Comparison of ENCODE assay signal across 17 cellular contexts in genomic region chr10:11042375-11042774, GRCh38. TPM values are rescaled to one million over a fixed set of nuclear protein-coding genes. Genes with fewer than 3 reads are reported as not detected.
A peak's percentile ranks its signal among the peaks of the same experiment; 100 is the strongest.
DNase-seq lines count a peak whose midpoint lies in the region; ATAC-seq and TF ChIP-seq lines count a peak whose summit lies in the region.
"Had no signal": no experiment of that assay in that cellular context is flagged by ENCODE, and none has a peak within 500 bp of the region (broad histone marks: within the 10 kb centered on the region; RNA-seq: fewer than 3 reads in every experiment).

No MANE protein-coding gene starts in this region.

- WGBS in mesenchymal stem cell: 86% methylated on average over 4 of the region's 4 CpGs
- no CpG with 5 or more reads among the region's 4 CpGs for WGBS in neuronal stem cell (ENCODE audit: extremely low coverage in 2 of 2, insufficient read length in 2 of 2, insufficient replicate concordance in 1 of 2), 2 donors

- peaks cover 6% of the 10 kb centered on the region for H3K4me1 ChIP-seq in mesenchymal stem cell (ENCODE audit: control insufficient read depth, insufficient read depth, low read depth, low read length)
- peaks cover 3 to 6% of the 10 kb centered on the region in 2 donors for H3K4me1 ChIP-seq in left lung
- H3K4me1 ChIP-seq in neuronal stem cell (ENCODE audit: control insufficient read depth in 2 of 2, insufficient read depth in 1 of 2, low read depth in 1 of 2, low read length in 2 of 2): no peaks in the 10 kb centered on the region

- H3K14ac ChIP-seq in mesenchymal stem cell (ENCODE audit: low read length in 2 of 2) (no peak overlapping the region), neuronal stem cell (ENCODE audit: low read length) (no peak overlapping the region)

- no peak overlapping the region for H3K27ac ChIP-seq in mesenchymal stem cell (ENCODE audit: low read length, poor library complexity, severe bottlenecking)
- H3K27ac ChIP-seq in left lung: no peak overlapping the region
- no peak overlapping the region for H3K27ac ChIP-seq in neuronal stem cell (replicated peaks; ENCODE audit: low read length)

- H3K4me3 ChIP-seq in fibroblast of mammary gland (ENCODE audit: control insufficient read depth, low read depth, low read length) (no peak overlapping the region), mesenchymal stem cell (ENCODE audit: insufficient read depth in 1 of 2, low read depth in 1 of 2, low read length in 2 of 2) (no peak overlapping the region), left lung (no peak overlapping the region), neuronal stem cell (ENCODE audit: low read length in 2 of 2) (no peak overlapping the region)
- H3K4me3 ChIP-seq: GM12878, GM23338 had no signal

- DNase-seq in LHCN-M2 (ENCODE audit: low read depth) (peak; percentile 64), amniotic epithelial cell (ENCODE audit: low read depth) (peak; percentile 61), fibroblast of mammary gland (ENCODE audit: low read depth) (peak; percentile 36), mesenchymal stem cell (peak; percentile 11), left lung (no peak), neuronal stem cell (ENCODE audit: low spot score) (no peak)
- DNase-seq: C1 segment of cervical spinal cord; Calu3; CD4-positive, alpha-beta T cell; DMS 273 treated with DMSO at 0.1 percent for 48 hours; DMS79; H7 had no signal

- intact Hi-C loops in left lung (cut with DNase I): no loop called here

- H3K27me3 ChIP-seq in mesenchymal stem cell (ENCODE audit: control insufficient read depth in 1 of 2, insufficient read depth in 1 of 2, low read length in 2 of 2): no peaks in the 10 kb centered on the region
- H3K27me3 ChIP-seq in left lung: no peaks in the 10 kb centered on the region
- H3K27me3 ChIP-seq in neuronal stem cell (ENCODE audit: control insufficient read depth in 3 of 3, insufficient read depth in 3 of 3, low read depth in 1 of 3, low read length in 3 of 3): no peaks in the 10 kb centered on the region

- H4K91ac ChIP-seq in mesenchymal stem cell (ENCODE audit: low read length) (no peak overlapping the region), neuronal stem cell (ENCODE audit: low read depth, low read length, poor library complexity) (no peak overlapping the region)

- no peak overlapping the region for H2BK12ac ChIP-seq in mesenchymal stem cell (ENCODE audit: low read length in 2 of 2)
- H2BK12ac ChIP-seq in neuronal stem cell (ENCODE audit: low read length): no peak overlapping the region

- no peak overlapping the region for H3K4ac ChIP-seq in mesenchymal stem cell (ENCODE audit: low read depth in 1 of 2, low read length in 2 of 2)
- H3K4ac ChIP-seq in neuronal stem cell (ENCODE audit: low read length): no peak overlapping the region

- no peak overlapping the region for H3K9ac ChIP-seq in mesenchymal stem cell (ENCODE audit: low read length)
- no peak overlapping the region for H3K9ac ChIP-seq in neuronal stem cell (ENCODE audit: low read depth, low read length, poor library complexity)

- TF ChIP-seq CTCF in fibroblast of mammary gland (conservative IDR thresholded peaks at IDR 0.05; ENCODE audit: control insufficient read depth, insufficient read depth, low read depth, low read length) (no peak), left lung (IDR thresholded peaks at IDR 0.05) (no peak)

- ATAC-seq in HG02885 (IDR thresholded peaks at IDR 0.05; ENCODE audit: poor library complexity, unreplicated experiment) (no peak), left lung (no peak), GM19351 (IDR thresholded peaks at IDR 0.05; ENCODE audit: unreplicated experiment) (no peak)
- ATAC-seq: GM12878, GM23338 had no signal

- H2BK15ac ChIP-seq in mesenchymal stem cell (ENCODE audit: low read depth, poor library complexity, severe bottlenecking): no peak overlapping the region
- H2BK15ac ChIP-seq in neuronal stem cell (ENCODE audit: low read length): no peak overlapping the region

- H2BK120ac ChIP-seq in mesenchymal stem cell (ENCODE audit: low read depth, low read length): no peak overlapping the region
- H2BK120ac ChIP-seq in neuronal stem cell (ENCODE audit: low read depth, low read length): no peak overlapping the region

- no peak overlapping the region for H2BK5ac ChIP-seq in mesenchymal stem cell (ENCODE audit: low read depth, low read length, poor library complexity, severe bottlenecking)
- H2BK5ac ChIP-seq in neuronal stem cell (ENCODE audit: low read length): no peak overlapping the region

- H3K36me3 ChIP-seq in mesenchymal stem cell (ENCODE audit: control insufficient read depth in 1 of 2, insufficient read depth in 2 of 2, low read depth in 1 of 2, low read length in 2 of 2) (peaks cover 3 to 13% of the 10 kb centered on the region in 2 experiments), left lung (no peaks in the 10 kb centered on the region), neuronal stem cell (replicated peaks in 1 of 2; ENCODE audit: control insufficient read depth in 2 of 2, insufficient read depth in 2 of 2, low read length in 2 of 2) (peaks cover 0 to 3% of the 10 kb centered on the region in 2 donors)

- H4K8ac ChIP-seq in mesenchymal stem cell (ENCODE audit: low read length): no peak overlapping the region
- H4K8ac ChIP-seq in neuronal stem cell (ENCODE audit: low read depth, low read length): no peak overlapping the region

- H3K18ac ChIP-seq in mesenchymal stem cell (ENCODE audit: low read depth in 1 of 2, low read length in 2 of 2) (no peak overlapping the region), neuronal stem cell (ENCODE audit: low read length) (no peak overlapping the region)

- no peak overlapping the region for H2AFZ ChIP-seq in mesenchymal stem cell (ENCODE audit: low read depth, low read length)
- no peak overlapping the region for H2AFZ ChIP-seq in neuronal stem cell (ENCODE audit: low read length)
- H2AFZ ChIP-seq: GM23338 had no signal

- H3K79me1 ChIP-seq in mesenchymal stem cell (replicated peaks; ENCODE audit: low read length, poor library complexity, severe bottlenecking) (peaks cover 40% of the 10 kb centered on the region), neuronal stem cell (ENCODE audit: low read depth, low read length) (no peaks in the 10 kb centered on the region)

- no peaks in the 10 kb centered on the region for H3K9me3 ChIP-seq in mesenchymal stem cell (ENCODE audit: control insufficient read depth, low read length)
- H3K9me3 ChIP-seq in left lung: no peaks in the 10 kb centered on the region
- H3K9me3 ChIP-seq in neuronal stem cell (replicated peaks in 1 of 2; ENCODE audit: control insufficient read depth in 2 of 2, insufficient read depth in 1 of 2, low read depth in 1 of 2, low read length in 2 of 2): no peaks in the 10 kb centered on the region

- H3K4me2 ChIP-seq in mesenchymal stem cell (ENCODE audit: low read length, poor library complexity, severe bottlenecking): no peak overlapping the region
- H3K4me2 ChIP-seq in neuronal stem cell (ENCODE audit: insufficient read depth, low read length, poor library complexity, severe bottlenecking): no peak overlapping the region
- H3K4me2 ChIP-seq: GM23338 had no signal

- H2AK5ac ChIP-seq in mesenchymal stem cell (ENCODE audit: low read length, severe bottlenecking): no peak overlapping the region
- no peak overlapping the region for H2AK5ac ChIP-seq in neuronal stem cell (ENCODE audit: low read depth, low read length)

- H3K23ac ChIP-seq in mesenchymal stem cell (ENCODE audit: low read length in 2 of 2) (no peak overlapping the region), neuronal stem cell (ENCODE audit: low read depth, low read length, poor library complexity) (no peak overlapping the region)

RNA-seq across cellular contexts. Expression of gene CELF2, which starts 24.7 kb away (rescaled TPM):
- total RNA-seq in LHCN-M2 (2014; rRNA removed): 59.5 and 68.1 TPM in 2 replicates
- polyA plus RNA-seq in LHCN-M2 (2012): 26.8 TPM
- 8.8 TPM for polyA plus RNA-seq in mesenchymal stem cell (2013, experiment 1 of 2)
- polyA plus RNA-seq in mesenchymal stem cell (2013, experiment 2 of 2): 8.9 TPM
- 100 to 1,000 TPM in 1 of 2 donors, 10 to 100 TPM in 1; 89.5 to 107 TPM for total RNA-seq in left lung
- polyA plus RNA-seq in neuronal stem cell (2013, experiment 1 of 2): 32.5 TPM
- 34.4 TPM for polyA plus RNA-seq in neuronal stem cell (2013, experiment 2 of 2)
- total RNA-seq: Calu3, HT-29 had no signal

Comparison
In these comparisons a context has a peak if more than half of its experiments do, and no peak if none do; other contexts are left out.
1. DNase-seq: peak in LHCN-M2 (single experiment), amniotic epithelial cell (single experiment), fibroblast of mammary gland (single experiment) and mesenchymal stem cell (single experiment); none in left lung (0 of 2) and neuronal stem cell (single experiment).